In genomic region chr5:86679529-86679928, GRCh38 we compare ENCODE assay signal across 9 cellular contexts.
DNase-seq lines count a peak whose midpoint lies in the region; ATAC-seq, FAIRE-seq and TF ChIP-seq lines count a peak whose summit lies in the region.
"Had no signal": no experiment of that assay in that cellular context is flagged by ENCODE, and none has a peak within 500 bp of the region (broad histone marks: within the 10 kb centered on the region; RNA-seq: fewer than 3 reads in every experiment).

No MANE protein-coding gene starts in this region.

- intact Hi-C loops in IMR-90 (cut with micrococcal nuclease): no loop called here
- intact Hi-C loops in Panc1 (cut with micrococcal nuclease; ENCODE audit: unreplicated experiment): no loop called here

- H3K9me1 ChIP-seq in IMR-90 (ENCODE audit: insufficient read depth, low read length): no peaks in the 10 kb centered on the region

- H3K4me3 ChIP-seq in IMR-90 (ENCODE audit: insufficient read depth, low read depth, low read length): no peak overlapping the region
- no peak overlapping the region for H3K4me3 ChIP-seq in Panc1 (ENCODE audit: low read depth in 2 of 2, low read length in 2 of 2)
- H3K4me3 ChIP-seq in H1 (ENCODE audit: extremely low read depth in 1 of 4, insufficient read depth in 2 of 4, low read depth in 3 of 4, low read length in 4 of 4): no peak overlapping the region
- H3K4me3 ChIP-seq in mesenchymal stem cell (ENCODE audit: insufficient read depth in 1 of 2, low read depth in 1 of 2, low read length in 2 of 2): no peak overlapping the region
- H3K4me3 ChIP-seq: skin epidermis had no signal

- H2BK12ac ChIP-seq in H1 (ENCODE audit: low read depth, low read length) (no peak overlapping the region), mesenchymal stem cell (ENCODE audit: low read length in 2 of 2) (no peak overlapping the region)

- H3K23ac ChIP-seq in IMR-90 (ENCODE audit: low read depth, low read length) (no peak overlapping the region), H1 (ENCODE audit: insufficient read length) (no peak overlapping the region), mesenchymal stem cell (ENCODE audit: low read length in 2 of 2) (no peak overlapping the region)

- no peak overlapping the region for H2AK9ac ChIP-seq in IMR-90 (replicated peaks; ENCODE audit: low read depth, low read length, poor library complexity)

- dilution Hi-C loops in IMR-90 (cut with HindIII; ENCODE audit: low sequenced_read_pairs, unreplicated experiment): no loop called here

- no peak overlapping the region for H4K8ac ChIP-seq in IMR-90 (ENCODE audit: low read depth in 2 of 2, low read length in 2 of 2)
- H4K8ac ChIP-seq in H1 (ENCODE audit: extremely low read depth, insufficient read depth, low read length): no peak overlapping the region
- no peak overlapping the region for H4K8ac ChIP-seq in mesenchymal stem cell (ENCODE audit: low read length)

- H3K4ac ChIP-seq in IMR-90 (ENCODE audit: low read depth, low read length) (no peak overlapping the region), H1 (replicated peaks; ENCODE audit: insufficient read length, low read depth, low read length) (no peak overlapping the region), mesenchymal stem cell (ENCODE audit: low read depth in 1 of 2, low read length in 2 of 2) (no peak overlapping the region)

- no peak overlapping the region for H2AK5ac ChIP-seq in IMR-90 (ENCODE audit: low read depth, low read length)
- no peak overlapping the region for H2AK5ac ChIP-seq in H1 (ENCODE audit: low read depth, low read length)
- no peak overlapping the region for H2AK5ac ChIP-seq in mesenchymal stem cell (ENCODE audit: low read length, severe bottlenecking)

- H3K4me1 ChIP-seq in IMR-90 (ENCODE audit: control insufficient read depth, insufficient read depth, low read length) (no peaks in the 10 kb centered on the region), Panc1 (ENCODE audit: control insufficient read depth, insufficient read depth, low read length) (no peaks in the 10 kb centered on the region), H1 (replicated peaks in 1 of 4; ENCODE audit: control insufficient read depth in 3 of 4, insufficient read depth in 4 of 4, low read length in 3 of 4) (peaks cover 0 to 3% (median 0%) of the 10 kb centered on the region in 4 experiments; a peak in 1 of 7 replicates), mesenchymal stem cell (ENCODE audit: control insufficient read depth, insufficient read depth, low read depth, low read length) (no peaks in the 10 kb centered on the region)

- H3K56ac ChIP-seq in IMR-90 (ENCODE audit: extremely low read depth, insufficient read depth, low read length) (no peak overlapping the region), H1 (replicated peaks; ENCODE audit: insufficient read length, low read depth, low read length) (no peak overlapping the region)

- H4K5ac ChIP-seq in IMR-90 (ENCODE audit: low read depth, low read length) (no peak overlapping the region), H1 (ENCODE audit: insufficient read length, low read depth, low read length) (peak overlapping the region; percentile 49)

- H2BK5ac ChIP-seq in IMR-90 (ENCODE audit: low read depth, low read length, poor library complexity, severe bottlenecking): no peak overlapping the region
- no peak overlapping the region for H2BK5ac ChIP-seq in H1 (ENCODE audit: low read depth, low read length)
- H2BK5ac ChIP-seq in mesenchymal stem cell (ENCODE audit: low read depth, low read length, poor library complexity, severe bottlenecking): no peak overlapping the region

- no peak for TF ChIP-seq POLR2A in IMR-90 (IDR thresholded peaks at IDR 0.05; ENCODE audit: low read depth, low read length)
- no peak for TF ChIP-seq POLR2A in H1 (IDR thresholded peaks at IDR 0.05; ENCODE audit: control extremely low read depth in 1 of 2, low read depth in 2 of 2, low read length in 2 of 2)

- H3K36me3 ChIP-seq in IMR-90 (ENCODE audit: control insufficient read depth, insufficient read depth, low read length): no peaks in the 10 kb centered on the region
- no peaks in the 10 kb centered on the region for H3K36me3 ChIP-seq in Panc1 (ENCODE audit: control insufficient read depth, insufficient read depth, low read length)
- H3K36me3 ChIP-seq in H1 (ENCODE audit: control insufficient read depth in 2 of 4, insufficient read depth in 4 of 4, low read length in 3 of 4): no peaks in the 10 kb centered on the region
- no peaks in the 10 kb centered on the region for H3K36me3 ChIP-seq in mesenchymal stem cell (ENCODE audit: control insufficient read depth in 1 of 2, insufficient read depth in 2 of 2, low read depth in 1 of 2, low read length in 2 of 2)

- peak; percentile 96 for FAIRE-seq in D721Med (lab: Jason Lieb, UNC)
- FAIRE-seq in H1 (lab: Jason Lieb, UNC): peak; percentile 88

- no peaks in the 10 kb centered on the region for H3K23me2 ChIP-seq in H1 (ENCODE audit: low read depth, low read length)

- H3K4me2 ChIP-seq in IMR-90 (ENCODE audit: low read depth, low read length) (no peak overlapping the region), H1 (ENCODE audit: insufficient read depth in 1 of 2, low read depth in 2 of 2, low read length in 2 of 2) (no peak overlapping the region), mesenchymal stem cell (ENCODE audit: low read length, poor library complexity, severe bottlenecking) (no peak overlapping the region)

- H3K9me3 ChIP-seq in IMR-90 (ENCODE audit: control insufficient read depth, insufficient read depth, low read length) (no peaks in the 10 kb centered on the region), Panc1 (ENCODE audit: control insufficient read depth, insufficient read depth, low read depth, low read length) (no peaks in the 10 kb centered on the region), H1 (ENCODE audit: insufficient read depth in 2 of 2, low read depth in 1 of 2, low read length in 1 of 2) (no peaks in the 10 kb centered on the region), mesenchymal stem cell (ENCODE audit: control insufficient read depth, low read length) (no peaks in the 10 kb centered on the region)

- H2BK15ac ChIP-seq in IMR-90 (ENCODE audit: low read depth, low read length): no peak overlapping the region
- no peak overlapping the region for H2BK15ac ChIP-seq in H1 (ENCODE audit: low read length)
- no peak overlapping the region for H2BK15ac ChIP-seq in mesenchymal stem cell (ENCODE audit: low read depth, poor library complexity, severe bottlenecking)

- no peaks in the 10 kb centered on the region for H3K79me1 ChIP-seq in IMR-90 (ENCODE audit: low read depth in 1 of 2, low read length in 2 of 2)
- H3K79me1 ChIP-seq in H1 (ENCODE audit: low read depth, low read length): no peaks in the 10 kb centered on the region
- H3K79me1 ChIP-seq in mesenchymal stem cell (replicated peaks; ENCODE audit: low read length, poor library complexity, severe bottlenecking): no peaks in the 10 kb centered on the region

- H2AFZ ChIP-seq in IMR-90 (replicated peaks; ENCODE audit: low read length, poor library complexity) (no peak overlapping the region), H1 (ENCODE audit: low read length) (no peak overlapping the region), mesenchymal stem cell (ENCODE audit: low read depth, low read length) (no peak overlapping the region)

- TF ChIP-seq RAD21 in IMR-90 (IDR thresholded peaks at IDR 0.05; ENCODE audit: low read length) (peak; percentile 72), H1 (IDR thresholded peaks at IDR 0.05 in 1 of 2, conservative IDR thresholded peaks at IDR 0.05 in 1 of 2; ENCODE audit: low read depth in 2 of 2, low read length in 2 of 2) (peak; percentile 91 to 93)

- POLR2A ChIA-PET in IMR-90 (lab: Charles Lee; ENCODE audit: unreplicated experiment): no interaction called here
- POLR2A ChIA-PET in Panc1 (lab: Charles Lee): no interaction called here
- POLR2A ChIA-PET in H1 (lab: Charles Lee; ENCODE audit: partially characterized antibody): no interaction called here

- DNase-seq in D721Med (ENCODE audit: insufficient read length, low spot score) (peak; percentile 10), IMR-90 (peak; percentile 87), Panc1 (ENCODE audit: low read depth, low spot score) (peak; percentile 7), H1 (ENCODE audit: low read depth in 1 of 2, low spot score in 2 of 2) (no peak), mesenchymal stem cell (peak; percentile 78)

- no peak overlapping the region for H2BK20ac ChIP-seq in IMR-90 (ENCODE audit: low read depth, low read length)
- H2BK20ac ChIP-seq in H1 (ENCODE audit: low read length): no peak overlapping the region

- WGBS in IMR-90 (ENCODE audit: extremely low coverage in 2 of 2, insufficient read length in 1 of 2), 2 experiments: no CpG with 5 or more reads among the region's 1 CpG
- WGBS in H1 (ENCODE audit: extremely low coverage in 1 of 2, insufficient coverage in 1 of 2, insufficient read length in 1 of 2, insufficient replicate concordance in 2 of 2, low coverage in 1 of 2, low lambda C conversion rate in 2 of 2, missing lambda C conversion rate in 1 of 2), 2 experiments: 3% methylated on average over 1 of the region's 1 CpG; no CpG with 5 or more reads in 1 of the 2 experiments
- WGBS in mesenchymal stem cell: 0% methylated on average over 1 of the region's 1 CpG

- no peak overlapping the region for H3K18ac ChIP-seq in IMR-90 (ENCODE audit: low read depth, low read length)
- no peak overlapping the region for H3K18ac ChIP-seq in H1 (ENCODE audit: extremely low read depth, low read length)
- no peak overlapping the region for H3K18ac ChIP-seq in mesenchymal stem cell (ENCODE audit: low read depth in 1 of 2, low read length in 2 of 2)

- TF ChIP-seq CTCF in D721Med (IDR thresholded peaks at IDR 0.05; ENCODE audit: insufficient read depth, missing control alignments): peak; percentile 93
- peak; percentile 64 for TF ChIP-seq CTCF in IMR-90 (conservative IDR thresholded peaks at IDR 0.05; ENCODE audit: low read depth, low read length)
- peak; percentile 70 for TF ChIP-seq CTCF in Panc1 (IDR thresholded peaks at IDR 0.05)
- peak in 2 of 3 experiments; percentile 60 to 62; a peak in 3 of 4 replicates for TF ChIP-seq CTCF in H1 (IDR thresholded peaks at IDR 0.05; ENCODE audit: control extremely low read depth in 1 of 3, insufficient read depth in 1 of 3, low read depth in 1 of 3, low read length in 3 of 3)

- H4K91ac ChIP-seq in IMR-90 (ENCODE audit: insufficient read depth, low read depth, low read length) (no peak overlapping the region), H1 (replicated peaks; ENCODE audit: insufficient read length, low read length) (no peak overlapping the region), mesenchymal stem cell (ENCODE audit: low read length) (no peak overlapping the region)

- H3K14ac ChIP-seq in IMR-90 (replicated peaks; ENCODE audit: low read depth, low read length): no peak overlapping the region
- H3K14ac ChIP-seq in H1 (ENCODE audit: insufficient read length): no peak overlapping the region
- no peak overlapping the region for H3K14ac ChIP-seq in mesenchymal stem cell (ENCODE audit: low read length in 2 of 2)

- no peak overlapping the region for H2BK120ac ChIP-seq in IMR-90 (ENCODE audit: low read depth, low read length)
- no peak overlapping the region for H2BK120ac ChIP-seq in H1 (replicated peaks; ENCODE audit: low read depth, low read length)
- no peak overlapping the region for H2BK120ac ChIP-seq in mesenchymal stem cell (ENCODE audit: low read depth, low read length)

- no peak for TF ChIP-seq EP300 in H1 (IDR thresholded peaks at IDR 0.05; ENCODE audit: borderline replicate concordance in 1 of 2, low read depth in 2 of 2, low read length in 2 of 2)

- ATAC-seq in GM21381 (IDR thresholded peaks at IDR 0.05; ENCODE audit: unreplicated experiment) (peak; percentile 69), IMR-90 (ENCODE audit: low read depth) (peak; percentile 93), Panc1 (peak; percentile 51; the same call in 1 of the 2 replicates), GM19397 (IDR thresholded peaks at IDR 0.05; ENCODE audit: unreplicated experiment) (no peak), GM19452 (IDR thresholded peaks at IDR 0.05; ENCODE audit: unreplicated experiment) (no peak)

- no peaks in the 10 kb centered on the region for H3K79me2 ChIP-seq in H1 (ENCODE audit: control insufficient read depth in 1 of 2, insufficient read depth in 2 of 2, low read length in 2 of 2)

- BruUV-seq in IMR-90 (replicated peaks; lab: Mats Ljungman, UMichigan) (no TSS peak), Panc1 (replicated peaks; lab: Mats Ljungman, UMichigan) (no TSS peak)

- H4K20me1 ChIP-seq in IMR-90 (ENCODE audit: insufficient read depth, low read length) (no peaks in the 10 kb centered on the region), H1 (replicated peaks in 1 of 2; ENCODE audit: control insufficient read depth in 1 of 2, insufficient read depth in 2 of 2, low read length in 2 of 2) (no peaks in the 10 kb centered on the region)

- H3K9ac ChIP-seq in IMR-90 (ENCODE audit: low read depth, low read length): no peak overlapping the region
- H3K9ac ChIP-seq in H1 (replicated peaks in 1 of 4; ENCODE audit: extremely low read depth in 1 of 4, low read depth in 3 of 4, low read length in 3 of 4): no peak overlapping the region
- H3K9ac ChIP-seq in mesenchymal stem cell (ENCODE audit: low read length): peak overlapping the region; percentile 64

- H3K27me3 ChIP-seq in IMR-90 (ENCODE audit: control insufficient read depth, insufficient read depth, low read length) (no peaks in the 10 kb centered on the region), Panc1 (ENCODE audit: control insufficient read depth, insufficient read depth, low read length) (no peaks in the 10 kb centered on the region), H1 (replicated peaks in 1 of 4; ENCODE audit: control insufficient read depth in 3 of 4, extremely low read depth in 1 of 4, insufficient read depth in 3 of 4, low read length in 3 of 4) (peaks cover 0 to 2% (median 0%) of the 10 kb centered on the region in 4 experiments; a peak in 1 of 7 replicates), mesenchymal stem cell (ENCODE audit: control insufficient read depth in 1 of 2, insufficient read depth in 1 of 2, low read length in 2 of 2) (no peaks in the 10 kb centered on the region)

- CTCF ChIA-PET in IMR-90 (lab: Yijun Ruan, JAX): interaction anchor here (0.6 kb wide), 1 partner anchor 736 kb away, joined by 3 read pairs; no protein-coding TSS in a partner anchor
- CTCF ChIA-PET in Panc1 (lab: Charles Lee): interaction anchor here (0.7 kb wide), 1 partner anchor 155 kb away, joined by 3 read pairs; no protein-coding TSS in a partner anchor
- CTCF ChIA-PET in H1 (lab: Charles Lee; ENCODE audit: partially characterized antibody): interaction anchor here (0.6 to 2.8 kb wide), 20 partner anchors 10 to 732 kb away, joined by 3 to 29 read pairs (median 4); no protein-coding TSS in a partner anchor

- in situ Hi-C loops in IMR-90 (cut with MboI; ENCODE audit: low sequenced_read_pairs) (no loop called here), Panc1 (cut with HindIII; ENCODE audit: low pct_unique_long_range_greater_than_20kb, low sequenced_read_pairs) (no loop called here)

- H3K27ac ChIP-seq in IMR-90 (ENCODE audit: insufficient read depth, low read length) (no peak overlapping the region), Panc1 (ENCODE audit: low read length) (no peak overlapping the region), H1 (ENCODE audit: low read depth, low read length) (no peak overlapping the region), mesenchymal stem cell (ENCODE audit: low read length, poor library complexity, severe bottlenecking) (no peak overlapping the region)

Comparison
In these comparisons a context has a peak if more than half of its experiments do, and no peak if none do; other contexts are left out.
1. DNase-seq: peak in D721Med (single experiment), IMR-90 (single experiment), Panc1 (single experiment) and mesenchymal stem cell (single experiment); none in H1 (0 of 2).
2. ATAC-seq: peak in GM21381 (single experiment), IMR-90 (single experiment) and Panc1 (single experiment); none in GM19397 (single experiment) and GM19452 (single experiment).
3. Peak in every context shown above with its lines, with median percentiles within 50 percentile points of each other: CTCF ChIP-seq.